In genomic region chr6:56091159-56091869, GRCh38 we compare ENCODE assay signal across 8 cellular contexts.
A peak's percentile ranks its signal among the peaks of the same experiment; 100 is the strongest.
DNase-seq lines count a peak whose midpoint lies in the region.

No MANE protein-coding gene starts in this region.

- H4K91ac ChIP-seq in neuronal stem cell (ENCODE audit: low read depth, low read length, poor library complexity), result no peak overlapping the region

- peak overlapping the region; percentile 72 for H2AFZ ChIP-seq in neuronal stem cell (ENCODE audit: low read length)

- H3K23ac ChIP-seq in neuronal stem cell (ENCODE audit: low read depth, low read length, poor library complexity), result no peak overlapping the region

- no peak overlapping the region for H3K4me2 ChIP-seq in neuronal stem cell (ENCODE audit: insufficient read depth, low read length, poor library complexity, severe bottlenecking)

- H3K27ac Mint-ChIP-seq in immature natural killer cell, result no peak overlapping the region

- H3K4me3 ChIP-seq in neuronal stem cell (ENCODE audit: low read length in 2 of 2), result no peak overlapping the region

- H3K4ac ChIP-seq in neuronal stem cell (ENCODE audit: low read length), result no peak overlapping the region

- no peak overlapping the region for H2BK15ac ChIP-seq in neuronal stem cell (ENCODE audit: low read length)

- WGBS in neuronal stem cell (ENCODE audit: extremely low coverage in 2 of 2, insufficient read length in 2 of 2, insufficient replicate concordance in 1 of 2), 2 donors, result no CpG with 5 or more reads among the region's 3 CpGs

- no peaks in the 10 kb centered on the region for H3K9me3 ChIP-seq in neuronal stem cell (replicated peaks in 1 of 2; ENCODE audit: control insufficient read depth in 2 of 2, insufficient read depth in 1 of 2, low read depth in 1 of 2, low read length in 2 of 2)

- no peak overlapping the region for H2BK5ac ChIP-seq in neuronal stem cell (ENCODE audit: low read length)

- no peak overlapping the region for H3K14ac ChIP-seq in neuronal stem cell (ENCODE audit: low read length)

- H2BK120ac ChIP-seq in neuronal stem cell (ENCODE audit: low read depth, low read length), result no peak overlapping the region

- H3K9ac ChIP-seq in neuronal stem cell (ENCODE audit: low read depth, low read length, poor library complexity), result no peak overlapping the region

- no peak overlapping the region for H3K4me3 Mint-ChIP-seq in immature natural killer cell

- peaks cover 2 to 32% (median 10%) of the 10 kb centered on the region in 6 donors for H3K9me3 Mint-ChIP-seq in immature natural killer cell

- no peaks in the 10 kb centered on the region for H3K27me3 Mint-ChIP-seq in immature natural killer cell (ENCODE audit: low read depth in 3 of 3)

- H2BK12ac ChIP-seq in neuronal stem cell (ENCODE audit: low read length), result no peak overlapping the region

- no peak overlapping the region for H2AK5ac ChIP-seq in neuronal stem cell (ENCODE audit: low read depth, low read length)

- H3K27me3 ChIP-seq in neuronal stem cell (ENCODE audit: control insufficient read depth in 3 of 3, insufficient read depth in 3 of 3, low read depth in 1 of 3, low read length in 3 of 3), result no peaks in the 10 kb centered on the region

- H3K36me3 ChIP-seq in neuronal stem cell (replicated peaks in 1 of 2; ENCODE audit: control insufficient read depth in 2 of 2, insufficient read depth in 2 of 2, low read length in 2 of 2), result no peaks in the 10 kb centered on the region

- no peak overlapping the region for H3K27ac ChIP-seq in neuronal stem cell (replicated peaks; ENCODE audit: low read length)

- H3K79me1 ChIP-seq in neuronal stem cell (ENCODE audit: low read depth, low read length), result no peaks in the 10 kb centered on the region

- DNase-seq in DMS79 (lab: John Stamatoyannopoulos, UW) (peak; percentile 23), NCI-H226 (peak; percentile 83), dermis blood vessel endothelial cell (peak; percentile 61), neuronal stem cell (ENCODE audit: low spot score) (no peak), immature natural killer cell (no peak), RKO (ENCODE audit: low spot score) (no peak), SHP77 (lab: John Stamatoyannopoulos, UW) (no peak)
- DNase-seq in effector CD8-positive, alpha-beta T cell (lab: John Stamatoyannopoulos, UW), result no peak

- H3K4me1 Mint-ChIP-seq in immature natural killer cell, result no peaks in the 10 kb centered on the region

- no peaks in the 10 kb centered on the region for H3K4me1 ChIP-seq in neuronal stem cell (ENCODE audit: control insufficient read depth in 2 of 2, insufficient read depth in 1 of 2, low read depth in 1 of 2, low read length in 2 of 2)

- no peaks in the 10 kb centered on the region for H3K36me3 Mint-ChIP-seq in immature natural killer cell

- H3K18ac ChIP-seq in neuronal stem cell (ENCODE audit: low read length), result no peak overlapping the region

- no peak overlapping the region for H4K8ac ChIP-seq in neuronal stem cell (ENCODE audit: low read depth, low read length)

Comparison
In these comparisons a context has a peak if more than half of its experiments do, and no peak if none do; other contexts are left out.
1. DNase-seq: peak in DMS79 (single experiment), NCI-H226 (single experiment) and dermis blood vessel endothelial cell (single experiment); none in neuronal stem cell (single experiment), immature natural killer cell (0 of 3), effector CD8-positive, alpha-beta T cell (single experiment), RKO (single experiment) and SHP77 (0 of 2).